Comparison of ENCODE assay signal across 18 cellular contexts in the genomic region with DNA sequence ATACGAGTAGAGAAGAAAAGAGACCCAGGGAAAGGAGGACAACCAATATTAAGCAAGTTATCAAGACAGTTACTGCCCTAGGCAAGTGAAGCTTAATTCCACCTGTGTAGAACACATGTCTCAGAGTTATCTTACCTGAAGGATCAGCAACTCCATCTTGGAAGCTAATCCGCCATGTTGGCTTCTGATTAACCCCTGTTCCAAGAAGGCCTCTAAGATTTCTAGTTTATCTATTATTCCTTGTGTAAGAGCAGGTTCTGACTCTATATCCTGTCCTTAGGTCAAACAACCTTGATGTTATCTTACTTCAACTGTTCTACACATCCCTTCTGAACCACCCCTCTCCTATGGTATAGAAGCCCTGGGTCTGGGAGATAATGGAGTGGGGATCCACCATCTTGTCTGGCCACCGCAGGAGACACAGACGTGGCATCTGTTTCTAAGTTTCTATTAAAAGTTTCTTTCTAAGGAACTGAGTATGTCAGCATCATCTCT. TPM values are rescaled to one million over a fixed set of nuclear protein-coding genes. Genes with fewer than 3 reads are reported as not detected.
DNase-seq lines count a peak whose midpoint lies in the region; ATAC-seq, FAIRE-seq and TF ChIP-seq lines count a peak whose summit lies in the region.
"Had no signal": no experiment of that assay in that cellular context is flagged by ENCODE, and none has a peak within 500 bp of the region (broad histone marks: within the 10 kb centered on the region; RNA-seq: fewer than 3 reads in every experiment).

No MANE protein-coding gene starts in this region.

- no peaks in the 10 kb centered on the region for H3K9me3 Mint-ChIP-seq in activated T-cell treated with anti-CD3 and anti-CD28 coated beads, Interleukin-2, amount 50 U/mL, for 72 hours
- H3K9me3 Mint-ChIP-seq in stimulated activated memory B cell treated with anti-CD40 and anti-IgM and Interleukin-4, amounts not matched to agents 10 μg/mL and 1 μg/mL and 100 μg/mL, for 72 hours, result peaks cover 4% of the 10 kb centered on the region

- TF ChIP-seq POLR2A in K562 (conservative IDR thresholded peaks at IDR 0.05), result no peak

- in situ Hi-C loops in K562 (cut with MboI), result loop anchor here (10.0 kb wide), 1 partner anchor 252 kb away; the partner anchor contains the start of gene PARD6B

- no peaks in the 10 kb centered on the region for H3K36me3 ChIP-seq in OCI-LY3 (replicated peaks; ENCODE audit: low read depth, low read length)
- H3K36me3 ChIP-seq in K562 (ENCODE audit: control insufficient read depth, insufficient read depth, low read length), result no peaks in the 10 kb centered on the region
- no peaks in the 10 kb centered on the region for H3K36me3 ChIP-seq in kidney (ENCODE audit: control insufficient read depth in 1 of 2, insufficient read depth in 2 of 2, low read length in 2 of 2)
- H3K36me3 ChIP-seq: ascending aorta, upper lobe of left lung had no signal

- peak overlapping the region; percentile 77 to 83 for H3K4me3 Mint-ChIP-seq in activated T-cell treated with anti-CD3 and anti-CD28 coated beads, Interleukin-2, amount 50 U/mL, for 72 hours
- peak overlapping the region; percentile 90 for H3K4me3 Mint-ChIP-seq in stimulated activated memory B cell treated with anti-CD40 and anti-IgM and Interleukin-4, amounts not matched to agents 10 μg/mL and 1 μg/mL and 100 μg/mL, for 72 hours

- TF ChIP-seq CTCF in OCI-LY3 (IDR thresholded peaks at IDR 0.05; ENCODE audit: low read depth, low read length), result no peak
- no peak for TF ChIP-seq CTCF in K562 (IDR thresholded peaks at IDR 0.05 in 2 of 3, conservative IDR thresholded peaks at IDR 0.05 in 1 of 3; ENCODE audit: insufficient read depth in 2 of 3, low read depth in 1 of 3, low read length in 3 of 3)
- no peak for TF ChIP-seq CTCF in kidney (IDR thresholded peaks at IDR 0.05; ENCODE audit: borderline replicate concordance, extremely low read depth, insufficient read depth)

- peak; percentile 74 for FAIRE-seq in K562 (lab: Jason Lieb, UNC)
- FAIRE-seq in GM19239 (lab: Jason Lieb, UNC), result no peak
- FAIRE-seq in kidney (lab: Jason Lieb, UNC), result no peak
- FAIRE-seq: D721Med, endothelial cell of umbilical vein, H1 had no signal

- H2AFZ ChIP-seq in OCI-LY3 (ENCODE audit: low read depth, low read length), result no peak overlapping the region
- H2AFZ ChIP-seq in K562 (ENCODE audit: low read depth, low read length), result peak overlapping the region; percentile 76

- DNase-seq in activated T-cell treated with anti-CD3 and anti-CD28 coated beads, Interleukin-2, amount 50 U/mL, for 72 hours, result no peak
- DNase-seq in activated T-cell treated with anti-CD3 and anti-CD28 coated beads, Interleukin-2, amount 50 U/mL, for 1 hour, result no peak
- DNase-seq in K562 (ENCODE audit: extremely low read depth in 1 of 4, low spot score in 3 of 4), result peak; percentile 65 to 86 (median 72)
- no peak for DNase-seq in NCI-H524 (lab: John Stamatoyannopoulos, UW)
- DNase-seq in GM19239 (ENCODE audit: insufficient read length, low spot score), result no peak
- DNase-seq in kidney, result no peak
- DNase-seq: ACHN, foreskin keratinocyte, GF-D8, NCI-H1105 treated with DMSO at 0.1 percent for 48 hours, upper lobe of left lung had no signal

- POLR2A ChIA-PET in K562 (lab: Yijun Ruan, JAX), result interaction anchor here (0.6 to 2.6 kb wide), 10 partner anchors 14 to 291 kb away, joined by 3 to 12 read pairs (median 4); partner anchors contain the start of gene CEBPB

- BruUV-seq in K562 (replicated peaks; lab: Mats Ljungman, UMichigan), result no TSS peak

- H3K27me3 ChIP-seq in OCI-LY3 (ENCODE audit: low read depth, low read length) (no peaks in the 10 kb centered on the region), K562 (ENCODE audit: control insufficient read depth in 2 of 2, insufficient read depth in 2 of 2, low read length in 2 of 2) (no peaks in the 10 kb centered on the region)
- H3K27me3 ChIP-seq: ascending aorta, foreskin keratinocyte, upper lobe of left lung had no signal

- 0 out of 4 replicates have a peak, but pooled peaks of 1 of the 2 experiments have one; percentile 7 for TF ChIP-seq RAD21 in K562 (CRISPR knock-in tag; conservative IDR thresholded peaks at IDR 0.05 in 1 of 2, IDR thresholded peaks at IDR 0.05 in 1 of 2)

- CTCF ChIA-PET in K562 (lab: Yijun Ruan, JAX; ENCODE audit: low intra/inter-chr PET ratio), result no interaction called here

- H3K9me1 ChIP-seq in K562 (ENCODE audit: control insufficient read depth, insufficient read depth, low read length), result no peaks in the 10 kb centered on the region

- peaks cover 0 to 3% of the 10 kb centered on the region in 2 donors for H3K36me3 Mint-ChIP-seq in activated T-cell treated with anti-CD3 and anti-CD28 coated beads, Interleukin-2, amount 50 U/mL, for 72 hours (ENCODE audit: insufficient read depth in 2 of 2)
- H3K36me3 Mint-ChIP-seq in stimulated activated memory B cell treated with anti-CD40 and anti-IgM and Interleukin-4, amounts not matched to agents 10 μg/mL and 1 μg/mL and 100 μg/mL, for 72 hours, result peaks cover 6% of the 10 kb centered on the region

- no peaks in the 10 kb centered on the region for H3K27me3 Mint-ChIP-seq in activated T-cell treated with anti-CD3 and anti-CD28 coated beads, Interleukin-2, amount 50 U/mL, for 72 hours (ENCODE audit: low read depth)
- H3K27me3 Mint-ChIP-seq in stimulated activated memory B cell treated with anti-CD40 and anti-IgM and Interleukin-4, amounts not matched to agents 10 μg/mL and 1 μg/mL and 100 μg/mL, for 72 hours, result no peaks in the 10 kb centered on the region

- H3K79me2 ChIP-seq in OCI-LY3 (ENCODE audit: low read length) (no peaks in the 10 kb centered on the region), K562 (ENCODE audit: control insufficient read depth, insufficient read depth, low read length) (no peaks in the 10 kb centered on the region; the same call in 2 of the 3 replicates)

- H3K4me3 ChIP-seq in OCI-LY3 (ENCODE audit: low read length) (peak overlapping the region; percentile 73), K562 (peak overlapping the region; percentile 31; the same call in 1 of the 2 replicates), kidney (ENCODE audit: low read length in 2 of 2) (no peak overlapping the region)

- 5% methylated on average over 4 of the region's 4 CpGs for WGBS in K562 (ENCODE audit: insufficient coverage, low coverage, missing lambda C conversion rate)

- peak overlapping the region; percentile 95 for H3K27ac Mint-ChIP-seq in activated T-cell treated with anti-CD3 and anti-CD28 coated beads, Interleukin-2, amount 50 U/mL, for 72 hours
- H3K27ac Mint-ChIP-seq in stimulated activated memory B cell treated with anti-CD40 and anti-IgM and Interleukin-4, amounts not matched to agents 10 μg/mL and 1 μg/mL and 100 μg/mL, for 72 hours, result peak overlapping the region; percentile 83

- H4K20me1 ChIP-seq in OCI-LY3 (ENCODE audit: insufficient read depth, low read length) (no peaks in the 10 kb centered on the region), K562 (replicated peaks; ENCODE audit: control insufficient read depth, insufficient read depth, low read length) (no peaks in the 10 kb centered on the region)

- peak overlapping the region; percentile 72 for H3K4me2 ChIP-seq in OCI-LY3 (ENCODE audit: low read length)
- H3K4me2 ChIP-seq in K562 (ENCODE audit: insufficient read depth, low read length), result peak overlapping the region; percentile 89

- H3K9me3 ChIP-seq in OCI-LY3 (ENCODE audit: insufficient read depth, low read length) (no peaks in the 10 kb centered on the region), K562 (replicated peaks; ENCODE audit: control insufficient read depth, insufficient read depth, low read depth, low read length) (no peaks in the 10 kb centered on the region), kidney (ENCODE audit: control insufficient read depth in 1 of 2, low read length in 2 of 2) (no peaks in the 10 kb centered on the region)
- H3K9me3 ChIP-seq: ascending aorta, upper lobe of left lung had no signal

- peaks cover 72% of the 10 kb centered on the region for H3K4me1 Mint-ChIP-seq in activated T-cell treated with anti-CD3 and anti-CD28 coated beads, Interleukin-2, amount 50 U/mL, for 72 hours (ENCODE audit: low read depth)
- peaks cover 63% of the 10 kb centered on the region for H3K4me1 Mint-ChIP-seq in stimulated activated memory B cell treated with anti-CD40 and anti-IgM and Interleukin-4, amounts not matched to agents 10 μg/mL and 1 μg/mL and 100 μg/mL, for 72 hours

- H3K4me1 ChIP-seq in OCI-LY3 (ENCODE audit: low read length) (peaks cover 34% of the 10 kb centered on the region), K562 (replicated peaks in 1 of 2; ENCODE audit: control insufficient read depth in 2 of 2, insufficient read depth in 2 of 2, low read length in 2 of 2) (peaks cover 17 to 44% of the 10 kb centered on the region in 2 experiments), kidney (ENCODE audit: control insufficient read depth in 1 of 2, insufficient read depth in 1 of 2, low read depth in 1 of 2, low read length in 2 of 2) (peaks cover 0 to 12% of the 10 kb centered on the region in 2 donors)
- H3K4me1 ChIP-seq: foreskin keratinocyte had no signal

- ATAC-seq in activated T-cell treated with anti-CD3 and anti-CD28 coated beads, Interleukin-2, amount 50 U/mL, for 72 hours (replicated peaks in 1 of 2), result no peak
- peak; percentile 65 for ATAC-seq in K562
- no peak for ATAC-seq in stimulated activated memory B cell treated with anti-CD40 and anti-IgM and Interleukin-4, amounts not matched to agents 10 μg/mL and 1 μg/mL and 100 μg/mL, for 72 hours
- ATAC-seq: foreskin keratinocyte had no signal

- H3K9ac ChIP-seq in OCI-LY3 (ENCODE audit: low read length), result 0 out of 2 replicates have a peak overlapping the region, but pooled peaks have one; percentile 67
- peak overlapping the region in 1 of 2 experiments; percentile 75; a peak in 3 of 4 replicates for H3K9ac ChIP-seq in K562 (ENCODE audit: insufficient read depth in 1 of 2, low read depth in 2 of 2, low read length in 2 of 2)
- no peak overlapping the region for H3K9ac ChIP-seq in kidney (ENCODE audit: low read length in 2 of 2)

- intact Hi-C loops in K562 (cut with micrococcal nuclease) (no loop called here), kidney (cut with DNase I) (no loop called here)

- peak; percentile 95 for TF ChIP-seq EP300 in K562 (IDR thresholded peaks at IDR 0.05; ENCODE audit: low read length)

- H3K27ac ChIP-seq in OCI-LY3 (ENCODE audit: low read length), result peak overlapping the region; percentile 37; the same call in 1 of the 2 replicates
- H3K27ac ChIP-seq in K562 (ENCODE audit: extremely low read depth, low read depth, low read length), result peak overlapping the region; percentile 87
- H3K27ac ChIP-seq in kidney (ENCODE audit: low read depth in 2 of 2, low read length in 2 of 2), result no peak overlapping the region
- H3K27ac ChIP-seq: foreskin keratinocyte, KMS-11 had no signal

RNA-seq across cellular contexts. Expression of gene PTPN1, which starts 27.7 kb away (rescaled TPM):
- total RNA-seq in activated T-cell treated with anti-CD3 and anti-CD28 coated beads, Interleukin-2, amount 50 U/mL, for 72 hours, result 100 to 1,000 TPM; 138 TPM
- total RNA-seq in K562 (2011; cell fraction: chromatin; rRNA removed; ENCODE audit: low replicate concordance), result 39.8 and 48.2 TPM in 2 replicates
- 25.1 and 26.7 TPM in 2 replicates for total RNA-seq in K562 (2011; cell fraction: nucleolus; rRNA removed)
- 44.3 and 59.5 TPM in 2 replicates for total RNA-seq in K562 (2011; cell fraction: nucleoplasm; rRNA removed)
- total RNA-seq in K562 (2014; rRNA removed) (56.4 and 69.8 TPM in 2 replicates), K562 (2014; rRNA removed; fragmentation: Illumina TruSeq; extraction: Trizol) (44.5 and 49.4 TPM in 2 replicates), K562 (2015; rRNA removed; fragmentation: Illumina TruSeq; extraction: Trizol) (58.5 and 58.9 TPM in 2 replicates), K562 (2021) (71.9 and 80.4 TPM in 2 replicates), kidney (80.4 TPM)
- polyA plus RNA-seq in K562 (2011; rRNA removed) (31.5 and 53.1 TPM in 2 replicates), K562 (2014; fragmentation: Illumina TruSeq; extraction: Trizol) (85.3 and 88.7 TPM in 2 replicates), K562 (2014; fragmentation: Nextera tagmentation; extraction: Ambion mirVana) (10 to 100 TPM; 11.0 to 15.7 TPM), K562 (2014; rRNA removed) (52.5 and 54.0 TPM in 2 replicates), kidney (ENCODE audit: insufficient read depth, low read depth, low replicate concordance) (29.6 TPM)
- polyA plus RNA-seq in K562 (2011; cell fraction: cytosol; rRNA removed), result 38.3 and 62.4 TPM in 2 replicates
- 50.2 and 94.2 TPM in 2 replicates for polyA plus RNA-seq in K562 (2011; cell fraction: nucleus; rRNA removed)
- 56.3 and 67.9 TPM in 2 replicates for polyA plus RNA-seq in K562 (2012)
- 40.7 and 49.1 TPM in 2 replicates for polyA minus RNA-seq in K562 (2011; rRNA and poly(A)+ RNA removed)
- 25.5 and 37.9 TPM in 2 replicates for polyA minus RNA-seq in K562 (2011; cell fraction: cytosol; rRNA and poly(A)+ RNA removed)
- 13.3 and 26.4 TPM in 2 replicates for polyA minus RNA-seq in K562 (2011; cell fraction: nucleus; rRNA and poly(A)+ RNA removed)

Comparison
In these comparisons a context has a peak if more than half of its experiments do, and no peak if none do; other contexts are left out.
1. DNase-seq: peak in K562 (4 of 4); none in activated T-cell treated with anti-CD3 and anti-CD28 coated beads, Interleukin-2, amount 50 U/mL, for 72 hours (0 of 2), activated T-cell treated with anti-CD3 and anti-CD28 coated beads, Interleukin-2, amount 50 U/mL, for 1 hour (single experiment), NCI-H524 (0 of 2), GM19239 (single experiment) and kidney (single experiment).
2. H3K27ac ChIP-seq: peak in OCI-LY3 (single experiment) and K562 (single experiment); none in kidney (0 of 2).
3. H3K4me3 ChIP-seq: peak in OCI-LY3 (single experiment) and K562 (single experiment); none in kidney (0 of 2).